In the genomic region with DNA sequence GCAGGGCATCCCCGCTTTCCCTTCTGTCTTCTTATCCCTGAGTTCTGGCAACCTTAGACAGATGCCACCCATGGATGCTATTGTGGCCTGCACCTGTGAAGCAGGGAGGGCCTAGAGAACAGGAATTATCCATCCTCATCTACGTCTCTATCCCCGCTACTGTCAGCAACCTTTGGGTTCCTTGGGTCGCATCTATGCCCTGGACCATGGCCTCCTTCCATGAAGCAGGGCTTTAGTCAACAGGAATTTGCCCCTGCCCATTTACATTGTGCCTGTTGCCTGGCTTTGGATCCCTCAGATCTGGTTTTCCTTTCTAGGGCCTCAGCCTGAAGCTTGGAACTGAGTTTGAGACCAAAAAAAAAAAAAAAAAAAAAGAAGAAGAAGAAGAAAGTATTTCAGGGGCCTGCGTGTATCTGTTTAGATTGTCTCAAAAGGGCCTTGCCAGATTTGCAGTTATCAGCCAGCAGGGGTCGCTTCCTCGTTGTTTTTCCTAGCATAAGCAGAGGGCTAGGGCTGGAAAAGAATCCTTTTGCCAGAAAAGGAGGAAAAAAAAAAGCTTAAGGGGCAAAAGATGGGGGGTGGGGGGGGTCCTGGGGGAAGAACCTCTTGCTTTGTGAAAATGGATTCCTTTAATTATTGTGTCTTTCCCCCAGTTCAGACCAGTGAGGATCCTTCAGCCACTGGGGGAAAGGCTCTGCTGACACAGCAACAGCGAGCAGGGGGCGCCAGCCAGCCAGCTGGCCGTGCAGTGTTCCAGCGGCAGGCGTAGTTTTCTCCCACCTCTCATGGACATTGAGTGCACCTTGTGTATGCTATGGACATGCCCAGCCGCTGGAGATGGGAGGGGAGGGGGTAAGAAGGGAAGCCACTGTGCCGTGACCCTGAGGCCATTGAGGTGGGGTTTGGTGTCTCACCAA, we compare ENCODE assay signal across 8 cellular contexts.
DNase-seq lines count a peak whose midpoint lies in the region; ATAC-seq and TF ChIP-seq lines count a peak whose summit lies in the region.

No MANE protein-coding gene starts in this region.

- H3K27me3 ChIP-seq in breast epithelium (no peaks in the 10 kb centered on the region), left lung (no peaks in the 10 kb centered on the region), uterus (no peaks in the 10 kb centered on the region)

- intact Hi-C loops in breast epithelium (cut with DNase I; ENCODE audit: low total_unique reads): no loop called here
- intact Hi-C loops in left lung (cut with DNase I): no loop called here
- intact Hi-C loops in uterus (cut with DNase I; ENCODE audit: low total_unique reads): no loop called here
- intact Hi-C loops in activated T-helper 1 cell treated with anti-CD3 and anti-CD28 coated beads, Interleukin-12 subunit alpha, Interleukin-12 subunit beta, Interleukin-2, Interleukin-4 antibody, amounts not matched to agents 30 ng/mL and 10 ng/mL and 1 ng/mL, durations not matched to agents 14 hours and 24 hours and 36 hours (cut with micrococcal nuclease): loop anchor here (1.0 kb wide), 1 partner anchor 143 kb away; no protein-coding TSS in a partner anchor

- no peak overlapping the region for H3K4me3 ChIP-seq in breast epithelium
- no peak overlapping the region for H3K4me3 ChIP-seq in left lung
- H3K4me3 ChIP-seq in uterus: no peak overlapping the region

- TF ChIP-seq POLR2A in breast epithelium (IDR thresholded peaks at IDR 0.05): no peak
- TF ChIP-seq POLR2A in uterus (IDR thresholded peaks at IDR 0.05): no peak

- H3K4me1 ChIP-seq in breast epithelium: no peaks in the 10 kb centered on the region
- H3K4me1 ChIP-seq in left lung: no peaks in the 10 kb centered on the region
- H3K4me1 ChIP-seq in uterus: no peaks in the 10 kb centered on the region

- H3K4me1 Mint-ChIP-seq in activated T-cell treated with anti-CD3 and anti-CD28 coated beads, Interleukin-2, amount 50 U/mL, for 72 hours (ENCODE audit: low read depth): no peaks in the 10 kb centered on the region
- H3K4me1 Mint-ChIP-seq in activated T-helper 1 cell treated with anti-CD3 and anti-CD28 coated beads, Interleukin-12 subunit alpha, Interleukin-12 subunit beta, Interleukin-2, Interleukin-4 antibody, amounts not matched to agents 30 ng/mL and 10 ng/mL and 1 ng/mL, durations not matched to agents 14 hours and 24 hours and 36 hours (ENCODE audit: low read depth): no peaks in the 10 kb centered on the region

- H3K27me3 Mint-ChIP-seq in activated T-cell treated with anti-CD3 and anti-CD28 coated beads, Interleukin-2, amount 50 U/mL, for 72 hours (ENCODE audit: low read depth): peaks cover 6% of the 10 kb centered on the region
- no peaks in the 10 kb centered on the region for H3K27me3 Mint-ChIP-seq in activated T-helper 1 cell treated with anti-CD3 and anti-CD28 coated beads, Interleukin-12 subunit alpha, Interleukin-12 subunit beta, Interleukin-2, Interleukin-4 antibody, amounts not matched to agents 30 ng/mL and 10 ng/mL and 1 ng/mL, durations not matched to agents 14 hours and 24 hours and 36 hours (ENCODE audit: insufficient read depth)

- H3K9me3 Mint-ChIP-seq in activated T-cell treated with anti-CD3 and anti-CD28 coated beads, Interleukin-2, amount 50 U/mL, for 72 hours: peaks cover 8% of the 10 kb centered on the region in 2 donors
- H3K9me3 Mint-ChIP-seq in activated T-helper 1 cell treated with anti-CD3 and anti-CD28 coated beads, Interleukin-12 subunit alpha, Interleukin-12 subunit beta, Interleukin-2, Interleukin-4 antibody, amounts not matched to agents 30 ng/mL and 10 ng/mL and 1 ng/mL, durations not matched to agents 14 hours and 24 hours and 36 hours: no peaks in the 10 kb centered on the region

- TF ChIP-seq CTCF in breast epithelium (IDR thresholded peaks at IDR 0.05) (peak in 2 of 3 donors; percentile 13 to 24), left lung (IDR thresholded peaks at IDR 0.05) (peak; percentile 43 to 49), uterus (IDR thresholded peaks at IDR 0.05) (peak; percentile 30 to 50 (median 44))

- peak; percentile 18 to 20 for DNase-seq in activated T-cell treated with anti-CD3 and anti-CD28 coated beads, Interleukin-2, amount 50 U/mL, for 72 hours
- no peak for DNase-seq in activated T-cell treated with anti-CD3 and anti-CD28 coated beads, Interleukin-2, amount 50 U/mL, for 48 hours
- DNase-seq in NCI-H460 (ENCODE audit: extremely low read depth, low read depth) (peak; percentile 70), breast epithelium (ENCODE audit: low spot score in 2 of 2) (no peak), left lung (no peak), uterus (peak in 1 of 2 donors; percentile 69)
- DNase-seq in activated T-helper 1 cell treated with anti-CD3 and anti-CD28 coated beads, Interleukin-12 subunit alpha, Interleukin-12 subunit beta, Interleukin-2, Interleukin-4 antibody, amounts not matched to agents 30 ng/mL and 10 ng/mL and 1 ng/mL, durations not matched to agents 14 hours and 24 hours and 36 hours (ENCODE audit: low spot score): no peak

- no peak overlapping the region for H3K4me3 Mint-ChIP-seq in activated T-cell treated with anti-CD3 and anti-CD28 coated beads, Interleukin-2, amount 50 U/mL, for 72 hours
- no peak overlapping the region for H3K4me3 Mint-ChIP-seq in activated T-helper 1 cell treated with anti-CD3 and anti-CD28 coated beads, Interleukin-12 subunit alpha, Interleukin-12 subunit beta, Interleukin-2, Interleukin-4 antibody, amounts not matched to agents 30 ng/mL and 10 ng/mL and 1 ng/mL, durations not matched to agents 14 hours and 24 hours and 36 hours

- no peak overlapping the region for H3K27ac Mint-ChIP-seq in activated T-cell treated with anti-CD3 and anti-CD28 coated beads, Interleukin-2, amount 50 U/mL, for 72 hours
- H3K27ac Mint-ChIP-seq in activated T-helper 1 cell treated with anti-CD3 and anti-CD28 coated beads, Interleukin-12 subunit alpha, Interleukin-12 subunit beta, Interleukin-2, Interleukin-4 antibody, amounts not matched to agents 30 ng/mL and 10 ng/mL and 1 ng/mL, durations not matched to agents 14 hours and 24 hours and 36 hours: no peak overlapping the region

- H3K36me3 Mint-ChIP-seq in activated T-cell treated with anti-CD3 and anti-CD28 coated beads, Interleukin-2, amount 50 U/mL, for 72 hours (ENCODE audit: insufficient read depth in 2 of 2): peaks cover 0 to 2% of the 10 kb centered on the region in 2 donors
- H3K36me3 Mint-ChIP-seq in activated T-helper 1 cell treated with anti-CD3 and anti-CD28 coated beads, Interleukin-12 subunit alpha, Interleukin-12 subunit beta, Interleukin-2, Interleukin-4 antibody, amounts not matched to agents 30 ng/mL and 10 ng/mL and 1 ng/mL, durations not matched to agents 14 hours and 24 hours and 36 hours (ENCODE audit: low read depth): no peaks in the 10 kb centered on the region

- H3K9me3 ChIP-seq in breast epithelium (no peaks in the 10 kb centered on the region), left lung (peaks cover 0 to 3% of the 10 kb centered on the region in 2 donors), uterus (no peaks in the 10 kb centered on the region)

- ATAC-seq in activated T-cell treated with anti-CD3 and anti-CD28 coated beads, Interleukin-2, amount 50 U/mL, for 72 hours (replicated peaks in 1 of 2): no peak
- ATAC-seq in left lung (peak; percentile 93), GM21529 (IDR thresholded peaks at IDR 0.05; ENCODE audit: unreplicated experiment) (no peak)

- no peak overlapping the region for H3K27ac ChIP-seq in breast epithelium
- H3K27ac ChIP-seq in left lung: no peak overlapping the region
- H3K27ac ChIP-seq in uterus: no peak overlapping the region

- no peaks in the 10 kb centered on the region for H3K36me3 ChIP-seq in breast epithelium
- H3K36me3 ChIP-seq in left lung: no peaks in the 10 kb centered on the region
- no peaks in the 10 kb centered on the region for H3K36me3 ChIP-seq in uterus

Comparison
In these comparisons a context has a peak if more than half of its experiments do, and no peak if none do; other contexts are left out.
1. DNase-seq: peak in activated T-cell treated with anti-CD3 and anti-CD28 coated beads, Interleukin-2, amount 50 U/mL, for 72 hours (2 of 2) and NCI-H460 (single experiment); none in activated T-cell treated with anti-CD3 and anti-CD28 coated beads, Interleukin-2, amount 50 U/mL, for 48 hours (0 of 2), breast epithelium (0 of 2), left lung (0 of 2) and activated T-helper 1 cell treated with anti-CD3 and anti-CD28 coated beads, Interleukin-12 subunit alpha, Interleukin-12 subunit beta, Interleukin-2, Interleukin-4 antibody, amounts not matched to agents 30 ng/mL and 10 ng/mL and 1 ng/mL, durations not matched to agents 14 hours and 24 hours and 36 hours (single experiment).
2. Peak in every context shown above with its lines, with median percentiles within 50 percentile points of each other: CTCF ChIP-seq.